In genomic region chr17:38428150-38428642, GRCh38 we compare ENCODE assay signal across 8 cellular contexts. TPM values are rescaled to one million over a fixed set of nuclear protein-coding genes. Genes with fewer than 3 reads are reported as not detected.
DNase-seq lines count a peak whose midpoint lies in the region; ATAC-seq, FAIRE-seq and TF ChIP-seq lines count a peak whose summit lies in the region.

A gene with protein sequence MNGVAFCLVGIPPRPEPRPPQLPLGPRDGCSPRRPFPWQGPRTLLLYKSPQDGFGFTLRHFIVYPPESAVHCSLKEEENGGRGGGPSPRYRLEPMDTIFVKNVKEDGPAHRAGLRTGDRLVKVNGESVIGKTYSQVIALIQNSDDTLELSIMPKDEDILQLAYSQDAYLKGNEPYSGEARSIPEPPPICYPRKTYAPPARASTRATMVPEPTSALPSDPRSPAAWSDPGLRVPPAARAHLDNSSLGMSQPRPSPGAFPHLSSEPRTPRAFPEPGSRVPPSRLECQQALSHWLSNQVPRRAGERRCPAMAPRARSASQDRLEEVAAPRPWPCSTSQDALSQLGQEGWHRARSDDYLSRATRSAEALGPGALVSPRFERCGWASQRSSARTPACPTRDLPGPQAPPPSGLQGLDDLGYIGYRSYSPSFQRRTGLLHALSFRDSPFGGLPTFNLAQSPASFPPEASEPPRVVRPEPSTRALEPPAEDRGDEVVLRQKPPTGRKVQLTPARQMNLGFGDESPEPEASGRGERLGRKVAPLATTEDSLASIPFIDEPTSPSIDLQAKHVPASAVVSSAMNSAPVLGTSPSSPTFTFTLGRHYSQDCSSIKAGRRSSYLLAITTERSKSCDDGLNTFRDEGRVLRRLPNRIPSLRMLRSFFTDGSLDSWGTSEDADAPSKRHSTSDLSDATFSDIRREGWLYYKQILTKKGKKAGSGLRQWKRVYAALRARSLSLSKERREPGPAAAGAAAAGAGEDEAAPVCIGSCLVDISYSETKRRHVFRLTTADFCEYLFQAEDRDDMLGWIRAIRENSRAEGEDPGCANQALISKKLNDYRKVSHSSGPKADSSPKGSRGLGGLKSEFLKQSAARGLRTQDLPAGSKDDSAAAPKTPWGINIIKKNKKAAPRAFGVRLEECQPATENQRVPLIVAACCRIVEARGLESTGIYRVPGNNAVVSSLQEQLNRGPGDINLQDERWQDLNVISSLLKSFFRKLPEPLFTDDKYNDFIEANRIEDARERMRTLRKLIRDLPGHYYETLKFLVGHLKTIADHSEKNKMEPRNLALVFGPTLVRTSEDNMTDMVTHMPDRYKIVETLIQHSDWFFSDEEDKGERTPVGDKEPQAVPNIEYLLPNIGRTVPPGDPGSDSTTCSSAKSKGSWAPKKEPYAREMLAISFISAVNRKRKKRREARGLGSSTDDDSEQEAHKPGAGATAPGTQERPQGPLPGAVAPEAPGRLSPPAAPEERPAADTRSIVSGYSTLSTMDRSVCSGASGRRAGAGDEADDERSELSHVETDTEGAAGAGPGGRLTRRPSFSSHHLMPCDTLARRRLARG (N-terminal part only) (plus strand): TSS chr17:38428464. CDS start chr17:38428486, 22 bp downstream.

- TF ChIP-seq CTCF in neutrophil (IDR thresholded peaks at IDR 0.05), result no peak

- intact Hi-C loops in Right ventricle myocardium inferior (cut with DNase I), result loop anchor here (2.0 to 10.0 kb wide), 4 partner anchors 15 to 307 kb away; partner anchors contain the start of gene CISD3

- no peaks in the 10 kb centered on the region for H3K9me3 ChIP-seq in SJSA1 (replicated peaks)
- H3K9me3 ChIP-seq in neutrophil, result no peaks in the 10 kb centered on the region

- peak; percentile 45 to 79 for DNase-seq in SJSA1 (ENCODE audit: low read depth in 1 of 2, low spot score in 2 of 2)
- DNase-seq in amniotic epithelial cell (ENCODE audit: low read depth), result peak; percentile 74
- peak; percentile 85 for DNase-seq in Right ventricle myocardium inferior (ENCODE audit: missing footprints)
- peak; percentile 89 for DNase-seq in urothelium cell line (ENCODE audit: low spot score)
- no peak for DNase-seq in NCI-H1930 (lab: John Stamatoyannopoulos, UW)

- H3K4me3 ChIP-seq in SJSA1 (peak within 1 kb of the TSS; percentile 95), neutrophil (ENCODE audit: low read depth in 1 of 2, low read length in 1 of 2) (peak within 1 kb of the TSS; percentile 58 to 71)

- peaks cover 11% of the 10 kb centered on the region for H3K36me3 ChIP-seq in SJSA1
- no peaks in the 10 kb centered on the region for H3K36me3 ChIP-seq in neutrophil

- H3K27me3 ChIP-seq in SJSA1 (replicated peaks) (no peaks in the 10 kb centered on the region), neutrophil (peaks cover 61% of the 10 kb centered on the region)

- no peak for FAIRE-seq in urothelium cell line (lab: Jason Lieb, UNC)

- H3K27ac ChIP-seq in SJSA1 (peak within 1 kb of the TSS; percentile 63), neutrophil (no peak within 1 kb of the TSS)

- ATAC-seq in GM18498 (IDR thresholded peaks at IDR 0.05; ENCODE audit: unreplicated experiment), result peak; percentile 45
- ATAC-seq in Right ventricle myocardium inferior, result peak; percentile 73
- no peak for ATAC-seq in GM18873 (IDR thresholded peaks at IDR 0.05; ENCODE audit: low FRiP score, unreplicated experiment)

- H3K4me1 ChIP-seq in SJSA1 (replicated peaks) (peaks cover 39% of the 10 kb centered on the region), neutrophil (ENCODE audit: control insufficient read depth in 1 of 2, insufficient read depth in 1 of 2, low read depth in 1 of 2, low read length in 1 of 2) (peaks cover 17 to 23% of the 10 kb centered on the region in 2 experiments)

RNA-seq across cellular contexts. Expression of the gene that starts here (rescaled TPM):
- total RNA-seq in SJSA1 (2014; rRNA removed; shearing (Covaris generic)), result 24.9 and 56.4 TPM in 2 replicates
- total RNA-seq in Right ventricle myocardium inferior, result 67.5 TPM

Comparison
In these comparisons a context has a peak if more than half of its experiments do, and no peak if none do; other contexts are left out.
1. DNase-seq: peak in SJSA1 (2 of 2), amniotic epithelial cell (single experiment), Right ventricle myocardium inferior (single experiment) and urothelium cell line (single experiment); none in NCI-H1930 (0 of 2).